16 cellular contexts compared by ENCODE assay signal in genomic region chr11:86627776-86628455, GRCh38. TPM values are rescaled to one million over a fixed set of nuclear protein-coding genes. Genes with fewer than 3 reads are reported as not detected.
DNase-seq lines count a peak whose midpoint lies in the region; ATAC-seq and TF ChIP-seq lines count a peak whose summit lies in the region.
"Had no signal": no experiment of that assay in that cellular context is flagged by ENCODE, and none has a peak within 500 bp of the region (broad histone marks: within the 10 kb centered on the region; RNA-seq: fewer than 3 reads in every experiment).

No MANE protein-coding gene starts in this region.

- no TSS peak for BruUV-seq in Panc1 (replicated peaks; lab: Mats Ljungman, UMichigan)

- peak overlapping the region; percentile 53 for H3K27ac Mint-ChIP-seq in osteocyte (ENCODE audit: unreplicated experiment)
- H3K27ac Mint-ChIP-seq: activated CD4-positive, alpha-beta T cell treated with anti-CD3 and anti-CD28 coated beads for 36 hours; activated naive CD8-positive, alpha-beta T cell treated with anti-CD3 and anti-CD28 coated beads, Interleukin-2, amount 10 ng/mL, durations not matched to agents 7 days and 5 days; neural progenitor cell; stimulated activated naive CD8-positive, alpha-beta T cell treated with anti-CD3 and anti-CD28 coated beads, Interleukin-15, amount 100 ng/mL, for 72 hours; T-helper 2 cell treated with Interferon-gamma antibody and Interleukin-4, amounts not matched to agents 5 μg/mL and 100 μg/mL, for 36 hours had no signal

- DNase-seq in Panc1 (ENCODE audit: low read depth, low spot score) (no peak), fibroblast of the aortic adventitia (ENCODE audit: low read depth) (peak; percentile 75), osteocyte (ENCODE audit: extremely low spot score, unreplicated experiment) (no peak), transverse colon (no peak), NCI-H2171 (lab: John Stamatoyannopoulos, UW) (no peak), NCI-H526 treated with DMSO at 0.1 percent for 48 hours (lab: John Stamatoyannopoulos, UW) (no peak), left colon (no peak)
- DNase-seq: activated CD4-positive, alpha-beta T cell treated with anti-CD3 and anti-CD28 coated beads for 36 hours; activated naive CD8-positive, alpha-beta T cell treated with anti-CD3 and anti-CD28 coated beads, Interleukin-2, amount 10 ng/mL, durations not matched to agents 7 days and 5 days; activated T-cell treated with anti-CD3 and anti-CD28 coated beads, Interleukin-2, amount 50 U/mL, for 1 hour; CD4-positive, alpha-beta memory T cell; NCI-H1694 treated with DMSO at 0.1 percent for 48 hours; stimulated activated naive CD8-positive, alpha-beta T cell treated with anti-CD3 and anti-CD28 coated beads, Interleukin-15, amount 100 ng/mL, for 72 hours had no signal

- no peaks in the 10 kb centered on the region for H3K27me3 Mint-ChIP-seq in osteocyte (ENCODE audit: unreplicated experiment)

- ATAC-seq in Panc1 (no peak), left colon (no peak)
- ATAC-seq: activated CD4-positive, alpha-beta T cell treated with anti-CD3 and anti-CD28 coated beads for 36 hours; stimulated activated naive CD8-positive, alpha-beta T cell treated with anti-CD3 and anti-CD28 coated beads, Interleukin-15, amount 100 ng/mL, for 72 hours had no signal

- TF ChIP-seq EP300 in transverse colon (IDR thresholded peaks at IDR 0.05; ENCODE audit: low read depth) = no peak

- H3K4me3 Mint-ChIP-seq in osteocyte (ENCODE audit: unreplicated experiment) = no peak overlapping the region
- H3K4me3 Mint-ChIP-seq: activated CD4-positive, alpha-beta T cell treated with anti-CD3 and anti-CD28 coated beads for 36 hours; activated naive CD8-positive, alpha-beta T cell treated with anti-CD3 and anti-CD28 coated beads, Interleukin-2, amount 10 ng/mL, durations not matched to agents 7 days and 5 days; CD4-positive, alpha-beta memory T cell; neural progenitor cell; stimulated activated naive CD8-positive, alpha-beta T cell treated with anti-CD3 and anti-CD28 coated beads, Interleukin-15, amount 100 ng/mL, for 72 hours; T-helper 2 cell treated with Interferon-gamma antibody and Interleukin-4, amounts not matched to agents 5 μg/mL and 100 μg/mL, for 36 hours had no signal

- H3K27me3 ChIP-seq in Panc1 (ENCODE audit: control insufficient read depth, insufficient read depth, low read length) (no peaks in the 10 kb centered on the region), transverse colon (no peaks in the 10 kb centered on the region)
- H3K27me3 ChIP-seq: neural progenitor cell had no signal

- no peak overlapping the region for H3K4me3 ChIP-seq in Panc1 (ENCODE audit: low read depth in 2 of 2, low read length in 2 of 2)
- no peak overlapping the region for H3K4me3 ChIP-seq in fibroblast of the aortic adventitia (ENCODE audit: low read depth, low read length)
- H3K4me3 ChIP-seq in transverse colon = no peak overlapping the region
- H3K4me3 ChIP-seq: lung, neural progenitor cell had no signal

- intact Hi-C loops in Panc1 (cut with micrococcal nuclease; ENCODE audit: unreplicated experiment) = no loop called here
- intact Hi-C loops in transverse colon (cut with DNase I; ENCODE audit: low total_unique reads) = loop anchor here (10.0 kb wide), 1 partner anchor 177 kb away; the partner anchor contains the start of gene PRSS23
- intact Hi-C loops in left colon (cut with DNase I, micrococcal nuclease) = no loop called here

- H3K4me1 Mint-ChIP-seq in osteocyte (ENCODE audit: unreplicated experiment) = peaks cover 72% of the 10 kb centered on the region
- H3K4me1 Mint-ChIP-seq: CD4-positive, alpha-beta memory T cell had no signal

- 82 to 100% methylated on average over 2 to 7 of the region's 7 CpGs for whole genome bisulfite sequencing in transverse colon (ENCODE audit: low coverage in 1 of 2), 2 donors

- H3K27ac ChIP-seq in Panc1 (ENCODE audit: low read length) (peak overlapping the region; percentile 44; the same call in 1 of the 2 replicates), transverse colon (peak overlapping the region; percentile 45 to 73 (median 55))
- H3K27ac ChIP-seq: neural progenitor cell had no signal

- TF ChIP-seq POLR2A in transverse colon (IDR thresholded peaks at IDR 0.05) = no peak

- H3K36me3 ChIP-seq in Panc1 (ENCODE audit: control insufficient read depth, insufficient read depth, low read length) (no peaks in the 10 kb centered on the region), transverse colon (no peaks in the 10 kb centered on the region)
- H3K36me3 ChIP-seq: neural progenitor cell had no signal

- in situ Hi-C loops in Panc1 (cut with HindIII; ENCODE audit: low pct_unique_long_range_greater_than_20kb, low sequenced_read_pairs) (no loop called here), transverse colon (cut with MboI; ENCODE audit: low pct_ligation_motif_present in 1 of 4, low pct_unique_long_range_greater_than_20kb in 1 of 4, low sequenced_read_pairs in 3 of 4) (no loop called here)

- CTCF ChIA-PET in Panc1 (lab: Charles Lee) = no interaction called here

- H3K4me1 ChIP-seq in Panc1 (ENCODE audit: control insufficient read depth, insufficient read depth, low read length) = peaks cover 16% of the 10 kb centered on the region
- peaks cover 0 to 19% (median 6%) of the 10 kb centered on the region in 4 donors for H3K4me1 ChIP-seq in transverse colon

- POLR2A ChIA-PET in Panc1 (lab: Charles Lee) = no interaction called here

- H3K9me3 Mint-ChIP-seq in osteocyte (ENCODE audit: unreplicated experiment) = no peaks in the 10 kb centered on the region
- H3K9me3 Mint-ChIP-seq: activated naive CD8-positive, alpha-beta T cell treated with anti-CD3 and anti-CD28 coated beads, Interleukin-2, amount 10 ng/mL, durations not matched to agents 7 days and 5 days; CD4-positive, alpha-beta memory T cell; neural progenitor cell; stimulated activated naive CD8-positive, alpha-beta T cell treated with anti-CD3 and anti-CD28 coated beads, Interleukin-15, amount 100 ng/mL, for 72 hours; T-helper 2 cell treated with Interferon-gamma antibody and Interleukin-4, amounts not matched to agents 5 μg/mL and 100 μg/mL, for 36 hours had no signal

- TF ChIP-seq CTCF in Panc1 (IDR thresholded peaks at IDR 0.05) (no peak), fibroblast of the aortic adventitia (IDR thresholded peaks at IDR 0.05; ENCODE audit: insufficient read depth, low read length) (no peak), osteocyte (IDR thresholded peaks at IDR 0.05) (no peak), transverse colon (IDR thresholded peaks at IDR 0.05) (no peak)

- H3K9me3 ChIP-seq in Panc1 (ENCODE audit: control insufficient read depth, insufficient read depth, low read depth, low read length) (no peaks in the 10 kb centered on the region; the same call in 1 of the 2 replicates), transverse colon (no peaks in the 10 kb centered on the region)

- H3K36me3 Mint-ChIP-seq in osteocyte (ENCODE audit: unreplicated experiment) = no peaks in the 10 kb centered on the region
- H3K36me3 Mint-ChIP-seq: activated naive CD8-positive, alpha-beta T cell treated with anti-CD3 and anti-CD28 coated beads, Interleukin-2, amount 10 ng/mL, durations not matched to agents 7 days and 5 days; CD4-positive, alpha-beta memory T cell; neural progenitor cell had no signal

RNA-seq across cellular contexts. Expression of gene ME3, which starts 44.5 kb away (rescaled TPM):
- total RNA-seq in Panc1 (2021; ENCODE audit: unreplicated experiment) = 35.3 TPM
- 31.8 TPM for polyA plus RNA-seq in Panc1 (2012; ENCODE audit: insufficient read length)
- 40.4 and 56.9 TPM in 2 replicates for total RNA-seq in fibroblast of the aortic adventitia (ENCODE audit: low replicate concordance)
- 17.5 and 19.5 TPM in 2 replicates for total RNA-seq in osteocyte
- total RNA-seq in transverse colon = 100 to 1,000 TPM in 2 of 4 donors, 10 to 100 TPM in 2; 91.8 to 258 (median 116) TPM
- total RNA-seq in left colon = 10 to 100 TPM; 35.8 to 38.1 TPM
